In the genomic region with DNA sequence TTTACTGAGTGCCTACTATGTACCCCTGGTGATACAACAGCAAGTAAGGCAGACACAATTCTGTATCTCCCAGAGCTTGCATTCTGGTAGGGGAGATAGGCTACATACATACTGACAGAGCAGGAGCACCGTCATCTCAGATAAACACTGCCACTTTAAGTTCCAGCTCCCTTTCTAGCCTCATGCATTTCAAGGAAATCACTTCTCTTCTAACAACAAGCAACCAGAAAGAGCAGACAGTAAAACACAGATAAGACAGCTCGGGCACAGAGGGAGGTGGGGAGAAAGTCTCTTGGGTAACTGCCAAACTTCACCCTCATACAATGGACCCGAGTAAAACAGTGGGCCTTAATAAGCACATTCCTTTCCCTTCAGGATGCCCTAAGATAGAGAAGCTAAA, we compare ENCODE assay signal across 7 cellular contexts.
DNase-seq lines count a peak whose midpoint lies in the region; ATAC-seq and TF ChIP-seq lines count a peak whose summit lies in the region.
"Not testable (repeated sequence)": the region's sequence is repeated elsewhere in the genome, so short reads cannot be mapped to it uniquely, and the experiment has no call there.

No MANE protein-coding gene starts in this region.

- TF ChIP-seq CTCF in osteocyte (IDR thresholded peaks at IDR 0.05): not testable (repeated sequence)

- H3K4me1 Mint-ChIP-seq in CD4-positive, alpha-beta memory T cell: peaks cover 51 to 64% (median 59%) of the 10 kb centered on the region in 4 donors
- peaks cover 59% of the 10 kb centered on the region for H3K4me1 Mint-ChIP-seq in T-helper 1 cell treated with Interleukin-12 subunit alpha and Interleukin-12 subunit beta and Interleukin-4 antibody, amounts not matched to agents 30 μg/mL and 1 μg/mL, for 36 hours (ENCODE audit: low read depth)
- H3K4me1 Mint-ChIP-seq in activated CD4-positive, alpha-beta T cell treated with anti-CD3 and anti-CD28 coated beads, Interleukin-2, amount 10 ng/mL, durations not matched to agents 24 days and 14 days: peaks cover 55% of the 10 kb centered on the region
- H3K4me1 Mint-ChIP-seq in activated T-cell treated with anti-CD3 and anti-CD28 coated beads, Interleukin-2, amount 50 U/mL, for 72 hours (ENCODE audit: low read depth): peaks cover 61% of the 10 kb centered on the region
- H3K4me1 Mint-ChIP-seq in osteocyte (ENCODE audit: unreplicated experiment): not testable (repeated sequence)

- H3K4me1 ChIP-seq in CD4-positive, alpha-beta memory T cell (ENCODE audit: insufficient read depth, low read length): peaks cover 61% of the 10 kb centered on the region
- peaks cover 51% of the 10 kb centered on the region for H3K4me1 ChIP-seq in effector memory CD4-positive, alpha-beta T cell (ENCODE audit: control insufficient read depth, insufficient read depth, low read length, poor library complexity, severe bottlenecking)

- H3K4me3 ChIP-seq in CD4-positive, alpha-beta memory T cell (ENCODE audit: low read length in 2 of 2): peak overlapping the region in 1 of 2 donors; percentile 15
- not testable (repeated sequence) for H3K4me3 ChIP-seq in effector memory CD4-positive, alpha-beta T cell (ENCODE audit: insufficient read depth, low read depth, low read length, poor library complexity, severe bottlenecking)

- H3K27me3 Mint-ChIP-seq in CD4-positive, alpha-beta memory T cell; T-helper 1 cell treated with Interleukin-12 subunit alpha and Interleukin-12 subunit beta and Interleukin-4 antibody, amounts not matched to agents 30 μg/mL and 1 μg/mL, for 36 hours (ENCODE audit: low read depth); activated CD4-positive, alpha-beta T cell treated with anti-CD3 and anti-CD28 coated beads, Interleukin-2, amount 10 ng/mL, durations not matched to agents 24 days and 14 days; activated T-cell treated with anti-CD3 and anti-CD28 coated beads, Interleukin-2, amount 50 U/mL, for 72 hours (ENCODE audit: low read depth); osteocyte (ENCODE audit: unreplicated experiment): not testable (repeated sequence)

- H3K27me3 ChIP-seq in CD4-positive, alpha-beta memory T cell (ENCODE audit: insufficient read depth, low read length); effector memory CD4-positive, alpha-beta T cell (replicated peaks; ENCODE audit: control insufficient read depth, insufficient read depth, low read length, poor library complexity, severe bottlenecking): not testable (repeated sequence)

- H3K36me3 Mint-ChIP-seq in CD4-positive, alpha-beta memory T cell; T-helper 1 cell treated with Interleukin-12 subunit alpha and Interleukin-12 subunit beta and Interleukin-4 antibody, amounts not matched to agents 30 μg/mL and 1 μg/mL, for 36 hours (ENCODE audit: low read depth); activated CD4-positive, alpha-beta T cell treated with anti-CD3 and anti-CD28 coated beads, Interleukin-2, amount 10 ng/mL, durations not matched to agents 24 days and 14 days (ENCODE audit: low read depth); activated T-cell treated with anti-CD3 and anti-CD28 coated beads, Interleukin-2, amount 50 U/mL, for 72 hours (ENCODE audit: insufficient read depth in 2 of 2); osteocyte (ENCODE audit: unreplicated experiment): not testable (repeated sequence)
- H3K36me3 Mint-ChIP-seq in activated naive CD4-positive, alpha-beta T cell treated with anti-CD3 and anti-CD28 coated beads, Interleukin-2, amount 50 U/mL, for 72 hours: peaks cover 0 to 20% of the 10 kb centered on the region in 2 donors

- peak overlapping the region; percentile 71 to 99 (median 96) for H3K27ac Mint-ChIP-seq in CD4-positive, alpha-beta memory T cell
- peak overlapping the region; percentile 76 for H3K27ac Mint-ChIP-seq in T-helper 1 cell treated with Interleukin-12 subunit alpha and Interleukin-12 subunit beta and Interleukin-4 antibody, amounts not matched to agents 30 μg/mL and 1 μg/mL, for 36 hours
- peak overlapping the region; percentile 78 for H3K27ac Mint-ChIP-seq in activated CD4-positive, alpha-beta T cell treated with anti-CD3 and anti-CD28 coated beads, Interleukin-2, amount 10 ng/mL, durations not matched to agents 24 days and 14 days
- peak overlapping the region; percentile 72 for H3K27ac Mint-ChIP-seq in activated T-cell treated with anti-CD3 and anti-CD28 coated beads, Interleukin-2, amount 50 U/mL, for 72 hours
- peak overlapping the region; percentile 81 to 87 for H3K27ac Mint-ChIP-seq in activated naive CD4-positive, alpha-beta T cell treated with anti-CD3 and anti-CD28 coated beads, Interleukin-2, amount 50 U/mL, for 72 hours
- H3K27ac Mint-ChIP-seq in osteocyte (ENCODE audit: unreplicated experiment): not testable (repeated sequence)

- not testable (repeated sequence) for ATAC-seq in activated T-cell treated with anti-CD3 and anti-CD28 coated beads, Interleukin-2, amount 50 U/mL, for 72 hours (replicated peaks in 1 of 2); activated naive CD4-positive, alpha-beta T cell treated with anti-CD3 and anti-CD28 coated beads, Interleukin-2, amount 50 U/mL, for 72 hours

- CTCF ChIA-PET in CD4-positive, alpha-beta memory T cell (lab: Charles Lee; ENCODE audit: partially characterized antibody): interaction anchor here (0.9 to 1.5 kb wide), 3 partner anchors 30 to 58 kb away, joined by 3 to 5 read pairs (median 3); no protein-coding TSS in a partner anchor

- H3K4me3 Mint-ChIP-seq in CD4-positive, alpha-beta memory T cell: peak overlapping the region in 6 of 8 donors; percentile 0 to 78 (median 46)
- H3K4me3 Mint-ChIP-seq in T-helper 1 cell treated with Interleukin-12 subunit alpha and Interleukin-12 subunit beta and Interleukin-4 antibody, amounts not matched to agents 30 μg/mL and 1 μg/mL, for 36 hours: peak overlapping the region; percentile 12
- peak overlapping the region; percentile 36 for H3K4me3 Mint-ChIP-seq in activated CD4-positive, alpha-beta T cell treated with anti-CD3 and anti-CD28 coated beads, Interleukin-2, amount 10 ng/mL, durations not matched to agents 24 days and 14 days
- peak overlapping the region; percentile 33 to 40 for H3K4me3 Mint-ChIP-seq in activated T-cell treated with anti-CD3 and anti-CD28 coated beads, Interleukin-2, amount 50 U/mL, for 72 hours
- not testable (repeated sequence) for H3K4me3 Mint-ChIP-seq in osteocyte (ENCODE audit: unreplicated experiment)

- not testable (repeated sequence) for H3K9me3 ChIP-seq in CD4-positive, alpha-beta memory T cell (ENCODE audit: control insufficient read depth in 1 of 2, low read length in 2 of 2); effector memory CD4-positive, alpha-beta T cell (ENCODE audit: control insufficient read depth, low read length)

- POLR2A ChIA-PET in CD4-positive, alpha-beta memory T cell (lab: Charles Lee; ENCODE audit: partially characterized antibody): interaction anchor here (1.0 kb wide), 1 partner anchor 10 kb away, joined by 3 read pairs; no protein-coding TSS in a partner anchor

- intact Hi-C loops in CD4-positive, alpha-beta memory T cell (cut with micrococcal nuclease); activated CD4-positive, alpha-beta T cell treated with anti-CD3 and anti-CD28 coated beads, Interleukin-2, amount 10 ng/mL, durations not matched to agents 24 days and 14 days (cut with micrococcal nuclease): not testable (repeated sequence)

- DNase-seq in CD4-positive, alpha-beta memory T cell; activated T-cell treated with anti-CD3 and anti-CD28 coated beads, Interleukin-2, amount 50 U/mL, for 72 hours; activated naive CD4-positive, alpha-beta T cell treated with anti-CD3 and anti-CD28 coated beads, Interleukin-2, amount 50 U/mL, for 72 hours (ENCODE audit: low spot score in 2 of 2); effector memory CD4-positive, alpha-beta T cell: not testable (repeated sequence)
- DNase-seq in activated CD4-positive, alpha-beta T cell treated with anti-CD3 and anti-CD28 coated beads, Interleukin-2, amount 10 ng/mL, durations not matched to agents 24 days and 14 days: peak; percentile 74
- DNase-seq in osteocyte (ENCODE audit: extremely low spot score, unreplicated experiment): peak; percentile 25

- H3K27ac ChIP-seq in CD4-positive, alpha-beta memory T cell (ENCODE audit: low read depth, low read length): peak overlapping the region; percentile 84
- H3K27ac ChIP-seq in effector memory CD4-positive, alpha-beta T cell (ENCODE audit: insufficient read depth, low read length, poor library complexity, severe bottlenecking): peak overlapping the region; percentile 84

- H3K9me3 Mint-ChIP-seq in CD4-positive, alpha-beta memory T cell; T-helper 1 cell treated with Interleukin-12 subunit alpha and Interleukin-12 subunit beta and Interleukin-4 antibody, amounts not matched to agents 30 μg/mL and 1 μg/mL, for 36 hours; activated CD4-positive, alpha-beta T cell treated with anti-CD3 and anti-CD28 coated beads, Interleukin-2, amount 10 ng/mL, durations not matched to agents 24 days and 14 days; activated T-cell treated with anti-CD3 and anti-CD28 coated beads, Interleukin-2, amount 50 U/mL, for 72 hours; activated naive CD4-positive, alpha-beta T cell treated with anti-CD3 and anti-CD28 coated beads, Interleukin-2, amount 50 U/mL, for 72 hours; osteocyte (ENCODE audit: unreplicated experiment): not testable (repeated sequence)

- H3K36me3 ChIP-seq in CD4-positive, alpha-beta memory T cell (ENCODE audit: insufficient read depth, low read length); effector memory CD4-positive, alpha-beta T cell (ENCODE audit: control insufficient read depth, insufficient read depth, low read length): not testable (repeated sequence)
